In genomic region chr17:4594406-4595349, GRCh38 we compare ENCODE assay signal across 8 cellular contexts. TPM values are rescaled to one million over a fixed set of nuclear protein-coding genes. Genes with fewer than 3 reads are reported as not detected.
DNase-seq lines count a peak whose midpoint lies in the region; ATAC-seq lines count a peak whose summit lies in the region.

No MANE protein-coding gene starts in this region.

- no peaks in the 10 kb centered on the region for H3K9me3 Mint-ChIP-seq in activated CD8-positive, alpha-beta memory T cell treated with anti-CD3 and anti-CD28 coated beads, Interleukin-2, amount 10 ng/mL, durations not matched to agents 7 days and 5 days (ENCODE audit: low read depth)
- no peaks in the 10 kb centered on the region for H3K9me3 Mint-ChIP-seq in stimulated activated effector memory CD8-positive, alpha-beta T cell treated with anti-CD3 and anti-CD28 coated beads, Interleukin-12 subunit alpha, Interleukin-12 subunit beta, amount 100 ng/mL, for 72 hours

- DNase-seq in DMS153 treated with DMSO at 0.1 percent for 48 hours (lab: John Stamatoyannopoulos, UW; ENCODE audit: unreplicated experiment) = peak; percentile 5
- DNase-seq in DMS153 (lab: John Stamatoyannopoulos, UW) = no peak
- peak; percentile 59 for DNase-seq in activated CD8-positive, alpha-beta memory T cell treated with anti-CD3 and anti-CD28 coated beads, Interleukin-2, amount 10 ng/mL, durations not matched to agents 7 days and 5 days
- DNase-seq in islet precursor cell = peak; percentile 84
- peak in 1 of 2 donors; percentile 61 for DNase-seq in stimulated activated effector memory CD8-positive, alpha-beta T cell treated with anti-CD3 and anti-CD28 coated beads, Interleukin-12 subunit alpha, Interleukin-12 subunit beta, amount 100 ng/mL, for 72 hours (ENCODE audit: low spot score in 2 of 2)
- no peak for DNase-seq in globus pallidus (ENCODE audit: low spot score)
- DNase-seq in NCI-H2081 (lab: John Stamatoyannopoulos, UW) = no peak
- DNase-seq in SHP77 (lab: John Stamatoyannopoulos, UW) = no peak

- ATAC-seq in activated CD8-positive, alpha-beta memory T cell treated with anti-CD3 and anti-CD28 coated beads, Interleukin-2, amount 10 ng/mL, durations not matched to agents 7 days and 5 days = peak; percentile 80
- ATAC-seq in stimulated activated effector memory CD8-positive, alpha-beta T cell treated with anti-CD3 and anti-CD28 coated beads, Interleukin-12 subunit alpha, Interleukin-12 subunit beta, amount 100 ng/mL, for 72 hours = peak; percentile 51

- peaks cover 4% of the 10 kb centered on the region for H3K4me1 Mint-ChIP-seq in activated CD8-positive, alpha-beta memory T cell treated with anti-CD3 and anti-CD28 coated beads, Interleukin-2, amount 10 ng/mL, durations not matched to agents 7 days and 5 days
- H3K4me1 Mint-ChIP-seq in stimulated activated effector memory CD8-positive, alpha-beta T cell treated with anti-CD3 and anti-CD28 coated beads, Interleukin-12 subunit alpha, Interleukin-12 subunit beta, amount 100 ng/mL, for 72 hours = peaks cover 6% of the 10 kb centered on the region

- peak overlapping the region; percentile 32 for H3K27ac Mint-ChIP-seq in activated CD8-positive, alpha-beta memory T cell treated with anti-CD3 and anti-CD28 coated beads, Interleukin-2, amount 10 ng/mL, durations not matched to agents 7 days and 5 days
- no peak overlapping the region for H3K27ac Mint-ChIP-seq in stimulated activated effector memory CD8-positive, alpha-beta T cell treated with anti-CD3 and anti-CD28 coated beads, Interleukin-12 subunit alpha, Interleukin-12 subunit beta, amount 100 ng/mL, for 72 hours

- H3K4me3 Mint-ChIP-seq in activated CD8-positive, alpha-beta memory T cell treated with anti-CD3 and anti-CD28 coated beads, Interleukin-2, amount 10 ng/mL, durations not matched to agents 7 days and 5 days = no peak overlapping the region
- no peak overlapping the region for H3K4me3 Mint-ChIP-seq in stimulated activated effector memory CD8-positive, alpha-beta T cell treated with anti-CD3 and anti-CD28 coated beads, Interleukin-12 subunit alpha, Interleukin-12 subunit beta, amount 100 ng/mL, for 72 hours

- H3K27me3 Mint-ChIP-seq in activated CD8-positive, alpha-beta memory T cell treated with anti-CD3 and anti-CD28 coated beads, Interleukin-2, amount 10 ng/mL, durations not matched to agents 7 days and 5 days = peaks cover 14% of the 10 kb centered on the region

- CTCF ChIA-PET in activated CD8-positive, alpha-beta memory T cell treated with anti-CD3 and anti-CD28 coated beads, Interleukin-2, amount 10 ng/mL, durations not matched to agents 7 days and 5 days (lab: Charles Lee) = interaction anchor here (1.1 to 1.5 kb wide), 3 partner anchors 28 to 31 kb away, joined by 3 to 5 read pairs (median 3); no protein-coding TSS in a partner anchor

- H3K36me3 Mint-ChIP-seq in activated CD8-positive, alpha-beta memory T cell treated with anti-CD3 and anti-CD28 coated beads, Interleukin-2, amount 10 ng/mL, durations not matched to agents 7 days and 5 days = no peaks in the 10 kb centered on the region
- no peaks in the 10 kb centered on the region for H3K36me3 Mint-ChIP-seq in stimulated activated effector memory CD8-positive, alpha-beta T cell treated with anti-CD3 and anti-CD28 coated beads, Interleukin-12 subunit alpha, Interleukin-12 subunit beta, amount 100 ng/mL, for 72 hours

RNA-seq across cellular contexts. Expression of gene SMTNL2, which starts 10.3 kb away (rescaled TPM):
- not detected for total RNA-seq in activated CD8-positive, alpha-beta memory T cell treated with anti-CD3 and anti-CD28 coated beads, Interleukin-2, amount 10 ng/mL, durations not matched to agents 7 days and 5 days

RNA-seq across cellular contexts. Expression of gene GGT6, which starts 34.3 kb away (rescaled TPM):
- not detected for total RNA-seq in activated CD8-positive, alpha-beta memory T cell treated with anti-CD3 and anti-CD28 coated beads, Interleukin-2, amount 10 ng/mL, durations not matched to agents 7 days and 5 days

RNA-seq across cellular contexts. Expression of gene MYBBP1A, which starts 39.5 kb away (rescaled TPM):
- total RNA-seq in activated CD8-positive, alpha-beta memory T cell treated with anti-CD3 and anti-CD28 coated beads, Interleukin-2, amount 10 ng/mL, durations not matched to agents 7 days and 5 days = 10 to 100 TPM; 72.4 to 94.3 TPM

RNA-seq across cellular contexts. Expression of gene ALOX15, which starts 46.8 kb away (rescaled TPM):
- total RNA-seq in activated CD8-positive, alpha-beta memory T cell treated with anti-CD3 and anti-CD28 coated beads, Interleukin-2, amount 10 ng/mL, durations not matched to agents 7 days and 5 days = not detected

Comparison
In these comparisons a context has a peak if more than half of its experiments do, and no peak if none do; other contexts are left out.
1. DNase-seq: peak in DMS153 treated with DMSO at 0.1 percent for 48 hours (single experiment), activated CD8-positive, alpha-beta memory T cell treated with anti-CD3 and anti-CD28 coated beads, Interleukin-2, amount 10 ng/mL, durations not matched to agents 7 days and 5 days (single experiment) and islet precursor cell (single experiment); none in DMS153 (single experiment), globus pallidus (single experiment), NCI-H2081 (0 of 2) and SHP77 (0 of 2).